Comparison of ENCODE assay signal across 24 cellular contexts in the genomic region with DNA sequence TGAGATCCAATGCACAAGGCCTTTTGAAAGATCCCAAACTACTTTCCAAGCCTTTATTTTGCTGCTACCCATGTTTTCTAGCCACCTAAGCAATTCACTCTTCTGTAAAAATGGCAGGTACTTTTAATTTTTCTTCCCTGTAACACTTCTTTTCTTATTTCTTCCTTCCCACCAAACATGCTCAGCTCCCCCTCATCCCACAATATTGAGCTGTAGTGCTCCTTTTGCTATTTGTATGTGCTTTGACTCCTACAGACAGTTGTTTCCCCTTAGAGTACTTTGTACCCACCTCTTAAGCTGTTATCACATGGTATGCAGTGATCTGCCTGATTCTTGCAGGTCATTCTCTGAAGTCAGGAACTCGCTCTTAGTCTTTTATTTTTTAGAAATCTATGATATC.
"Had no signal": no experiment of that assay in that cellular context is flagged by ENCODE, and none has a peak within 500 bp of the region (broad histone marks: within the 10 kb centered on the region; RNA-seq: fewer than 3 reads in every experiment).

No MANE protein-coding gene starts in this region.

- H3K27me3 ChIP-seq: adrenal gland, Peyer's patch had no signal

- H3K9me3 Mint-ChIP-seq: activated CD4-positive, alpha-beta memory T cell treated with anti-CD3 and anti-CD28 coated beads, Interleukin-2, amount 10 ng/mL, durations not matched to agents 7 days and 5 days had no signal

- H3K27me3 Mint-ChIP-seq: activated CD4-positive, alpha-beta memory T cell treated with anti-CD3 and anti-CD28 coated beads, Interleukin-2, amount 10 ng/mL, durations not matched to agents 7 days and 5 days; activated CD4-positive, alpha-beta T cell treated with anti-CD3 and anti-CD28 coated beads for 36 hours; activated naive CD8-positive, alpha-beta T cell treated with anti-CD3 and anti-CD28 coated beads, Interleukin-2, amount 10 ng/mL, durations not matched to agents 7 days and 5 days had no signal

- H3K4me3 ChIP-seq: adrenal gland, Peyer's patch had no signal

- DNase-seq: activated CD4-positive, alpha-beta memory T cell treated with anti-CD3 and anti-CD28 coated beads, Interleukin-2, amount 10 ng/mL, durations not matched to agents 7 days and 5 days; activated CD4-positive, alpha-beta T cell treated with anti-CD3 and anti-CD28 coated beads for 36 hours; activated CD4-positive, alpha-beta T cell treated with anti-CD3 and anti-CD28 coated beads, Interleukin-2, amount 50 U/mL, for 1 hour; activated naive CD4-positive, alpha-beta T cell treated with anti-CD3 and anti-CD28 coated beads, Interleukin-2, amount 50 U/mL, for 16 hours; activated naive CD8-positive, alpha-beta T cell treated with anti-CD3 and anti-CD28 coated beads, Interleukin-2, amount 10 ng/mL, durations not matched to agents 7 days and 5 days; activated T-cell treated with anti-CD3 and anti-CD28 coated beads for 4 hours; activated T-cell treated with anti-CD3 and anti-CD28 coated beads, Interleukin-2, amount 50 U/mL, for 48 hours; adrenal gland; anterior cingulate cortex; central memory CD4-positive, alpha-beta T cell; Karpas-422; MM.1S; NCI-H1105; NCI-H146; NCI-H187 treated with DMSO at 0.1 percent for 48 hours; NCI-H2081 treated with DMSO at 0.1 percent for 48 hours; NCI-H446; NCI-H524; Peyer's patch; SHP77 treated with DMSO at 0.1 percent for 48 hours; T-helper 2 cell; T1000 had no signal

- H3K27ac ChIP-seq: adrenal gland, Peyer's patch, VCaP had no signal

- H3K27ac Mint-ChIP-seq: activated CD4-positive, alpha-beta memory T cell treated with anti-CD3 and anti-CD28 coated beads, Interleukin-2, amount 10 ng/mL, durations not matched to agents 7 days and 5 days; activated CD4-positive, alpha-beta T cell treated with anti-CD3 and anti-CD28 coated beads for 36 hours; activated naive CD8-positive, alpha-beta T cell treated with anti-CD3 and anti-CD28 coated beads, Interleukin-2, amount 10 ng/mL, durations not matched to agents 7 days and 5 days had no signal

- H3K9me3 ChIP-seq: adrenal gland, Peyer's patch had no signal

- H3K4me3 Mint-ChIP-seq: activated CD4-positive, alpha-beta memory T cell treated with anti-CD3 and anti-CD28 coated beads, Interleukin-2, amount 10 ng/mL, durations not matched to agents 7 days and 5 days; activated CD4-positive, alpha-beta T cell treated with anti-CD3 and anti-CD28 coated beads for 36 hours; activated naive CD8-positive, alpha-beta T cell treated with anti-CD3 and anti-CD28 coated beads, Interleukin-2, amount 10 ng/mL, durations not matched to agents 7 days and 5 days had no signal

- FAIRE-seq: bronchial epithelial cell had no signal

- H3K36me3 ChIP-seq: adrenal gland, Peyer's patch had no signal
